In genomic region chr20:4563534-4563933, GRCh38 we compare ENCODE assay signal across 10 cellular contexts.
DNase-seq lines count a peak whose midpoint lies in the region; FAIRE-seq and TF ChIP-seq lines count a peak whose summit lies in the region.
"Had no signal": no experiment of that assay in that cellular context is flagged by ENCODE, and none has a peak within 500 bp of the region (broad histone marks: within the 10 kb centered on the region; RNA-seq: fewer than 3 reads in every experiment).

No MANE protein-coding gene starts in this region.

- no peak overlapping the region for H3K27ac Mint-ChIP-seq in activated naive CD4-positive, alpha-beta T cell treated with anti-CD3 and anti-CD28 coated beads, Interleukin-2, amount 10 ng/mL, durations not matched to agents 7 days and 5 days

- FAIRE-seq in small intestine (lab: Jason Lieb, UNC): no peak

- TF ChIP-seq POLR2A in erythroblast (IDR thresholded peaks at IDR 0.05; ENCODE audit: low read length): no peak

- no peak overlapping the region for H3K4me3 Mint-ChIP-seq in activated naive CD4-positive, alpha-beta T cell treated with anti-CD3 and anti-CD28 coated beads, Interleukin-2, amount 10 ng/mL, durations not matched to agents 7 days and 5 days

- no peaks in the 10 kb centered on the region for H3K4me1 Mint-ChIP-seq in activated naive CD4-positive, alpha-beta T cell treated with anti-CD3 and anti-CD28 coated beads, Interleukin-2, amount 10 ng/mL, durations not matched to agents 7 days and 5 days

- no peaks in the 10 kb centered on the region for H3K36me3 Mint-ChIP-seq in activated naive CD4-positive, alpha-beta T cell treated with anti-CD3 and anti-CD28 coated beads, Interleukin-2, amount 10 ng/mL, durations not matched to agents 7 days and 5 days

- CTCF ChIA-PET in activated naive CD4-positive, alpha-beta T cell treated with anti-CD3 and anti-CD28 coated beads, Interleukin-2, amount 10 ng/mL, durations not matched to agents 7 days and 5 days (lab: Charles Lee): no interaction called here

- WGBS in small intestine, 3 donors: 7 to 8% (median 8%) methylated on average over 4 of the region's 4 CpGs

- H3K4me3 ChIP-seq in SJCRH30 (no peak overlapping the region), small intestine (ENCODE audit: low read depth in 1 of 2, low read length in 2 of 2) (no peak overlapping the region)
- H3K4me3 ChIP-seq: BLaER1 treated with 17β-estradiol and CSF1 and Interleukin-3, amounts not matched to agents 10 nM and 100 nM; lung had no signal

- peaks cover 4% of the 10 kb centered on the region for H3K27me3 Mint-ChIP-seq in activated naive CD4-positive, alpha-beta T cell treated with anti-CD3 and anti-CD28 coated beads, Interleukin-2, amount 10 ng/mL, durations not matched to agents 7 days and 5 days

- H3K4me1 ChIP-seq in SJCRH30 (no peaks in the 10 kb centered on the region), small intestine (ENCODE audit: control insufficient read depth in 2 of 2, insufficient read depth in 1 of 2, low read depth in 1 of 2, low read length in 1 of 2) (no peaks in the 10 kb centered on the region)

- peak; percentile 50 for DNase-seq in activated naive CD4-positive, alpha-beta T cell treated with anti-CD3 and anti-CD28 coated beads, Interleukin-2, amount 10 ng/mL, durations not matched to agents 7 days and 5 days
- DNase-seq in activated naive CD4-positive, alpha-beta T cell treated with anti-CD3 and anti-CD28 coated beads, Interleukin-2, amount 50 U/mL, for 16 hours: no peak
- peak; percentile 24 to 53 for DNase-seq in SJCRH30
- DNase-seq in erythroblast (lab: John Stamatoyannopoulos, UW): peak; percentile 20 to 21
- DNase-seq in small intestine: peak; percentile 22
- no peak for DNase-seq in 8988T
- DNase-seq in NK-92 (lab: John Stamatoyannopoulos, UW; ENCODE audit: unreplicated experiment): no peak
- no peak for DNase-seq in NCI-H2081 (lab: John Stamatoyannopoulos, UW)

- no peaks in the 10 kb centered on the region for H3K27me3 ChIP-seq in SJCRH30
- no peaks in the 10 kb centered on the region for H3K27me3 ChIP-seq in small intestine (ENCODE audit: control insufficient read depth in 2 of 2, insufficient read depth in 2 of 2, low read length in 2 of 2)
- H3K27me3 ChIP-seq: BLaER1 treated with 17β-estradiol and CSF1 and Interleukin-3, amounts not matched to agents 10 nM and 100 nM had no signal

- no peaks in the 10 kb centered on the region for H3K9me3 ChIP-seq in SJCRH30 (replicated peaks)
- no peaks in the 10 kb centered on the region for H3K9me3 ChIP-seq in small intestine (ENCODE audit: control insufficient read depth, low read depth)

- H3K27ac ChIP-seq in SJCRH30: no peak overlapping the region
- no peak overlapping the region for H3K27ac ChIP-seq in small intestine (ENCODE audit: low read depth in 1 of 2, low read length in 1 of 2)
- H3K27ac ChIP-seq: BLaER1 treated with 17β-estradiol and CSF1 and Interleukin-3, amounts not matched to agents 10 nM and 100 nM had no signal

- H3K36me3 ChIP-seq in SJCRH30 (no peaks in the 10 kb centered on the region), small intestine (ENCODE audit: control insufficient read depth in 2 of 2, insufficient read depth in 2 of 2, low read length in 2 of 2) (no peaks in the 10 kb centered on the region)
- H3K36me3 ChIP-seq: BLaER1 treated with 17β-estradiol and CSF1 and Interleukin-3, amounts not matched to agents 10 nM and 100 nM had no signal

- H3K9me3 Mint-ChIP-seq in activated naive CD4-positive, alpha-beta T cell treated with anti-CD3 and anti-CD28 coated beads, Interleukin-2, amount 10 ng/mL, durations not matched to agents 7 days and 5 days: no peaks in the 10 kb centered on the region

Comparison
In these comparisons a context has a peak if more than half of its experiments do, and no peak if none do; other contexts are left out.
1. DNase-seq: peak in activated naive CD4-positive, alpha-beta T cell treated with anti-CD3 and anti-CD28 coated beads, Interleukin-2, amount 10 ng/mL, durations not matched to agents 7 days and 5 days (single experiment), SJCRH30 (2 of 2), erythroblast (2 of 2) and small intestine (single experiment); none in activated naive CD4-positive, alpha-beta T cell treated with anti-CD3 and anti-CD28 coated beads, Interleukin-2, amount 50 U/mL, for 16 hours (single experiment), 8988T (single experiment), NK-92 (single experiment) and NCI-H2081 (0 of 2).